Comparison of ENCODE assay signal across 8 cellular contexts in the genomic region with DNA sequence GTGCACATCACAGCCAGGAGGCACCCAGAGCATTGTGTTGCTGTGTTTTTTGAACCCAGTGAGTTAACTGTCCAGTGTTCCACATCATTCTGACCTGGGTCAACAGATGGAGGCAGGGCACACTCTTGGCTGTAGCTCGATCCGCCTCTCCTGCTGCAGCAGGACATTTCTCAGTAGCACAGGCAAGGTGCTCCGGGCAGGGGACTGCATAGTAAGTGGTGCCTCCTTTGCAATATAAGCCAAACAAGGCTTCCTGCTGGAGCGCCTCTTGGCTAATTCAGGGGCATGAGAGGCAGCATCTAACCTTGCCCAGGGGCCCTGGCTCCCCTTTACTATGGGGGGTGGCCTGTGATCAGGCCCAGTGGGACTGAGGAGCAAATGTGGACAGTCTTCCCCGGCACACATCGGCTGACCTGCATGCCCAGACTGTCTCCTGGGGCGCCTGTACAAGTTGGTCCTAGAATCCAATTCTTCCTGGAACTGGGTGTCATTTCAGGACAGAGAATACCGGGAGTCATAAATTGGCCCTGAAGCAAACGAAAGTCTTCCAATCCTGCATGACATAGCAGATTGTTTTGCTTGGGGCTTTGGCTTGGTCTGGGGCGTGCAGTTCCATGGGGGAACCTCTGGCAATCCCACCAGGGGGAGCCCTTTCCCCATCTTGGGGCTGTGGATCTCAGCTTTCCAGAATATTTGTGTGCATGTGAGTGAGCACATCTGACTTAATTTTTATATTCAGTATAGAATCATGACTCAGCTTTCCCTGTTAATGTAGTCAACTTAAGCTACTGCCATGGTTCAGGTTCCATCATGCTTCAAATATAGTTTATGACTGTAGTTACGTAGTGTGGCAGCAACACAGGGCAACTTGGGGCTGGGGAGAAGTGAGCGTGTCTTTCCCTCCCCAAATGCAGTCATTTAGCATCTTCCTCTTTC. TPM values are rescaled to one million over a fixed set of nuclear protein-coding genes. Genes with fewer than 3 reads are reported as not detected.
DNase-seq lines count a peak whose midpoint lies in the region; ATAC-seq and TF ChIP-seq lines count a peak whose summit lies in the region.

No MANE protein-coding gene starts in this region.

- H3K4me3 Mint-ChIP-seq in activated T-helper 17 cell treated with anti-CD3 and anti-CD28 coated beads, Interleukin-2, amount 50 U/mL, for 72 hours: peak overlapping the region; percentile 94
- peak overlapping the region; percentile 91 for H3K4me3 Mint-ChIP-seq in natural killer cell
- H3K4me3 Mint-ChIP-seq in stimulated activated effector memory CD8-positive, alpha-beta T cell treated with anti-CD3 and anti-CD28 coated beads, Interleukin-12 subunit alpha, Interleukin-12 subunit beta, amount 100 ng/mL, for 72 hours: peak overlapping the region; percentile 75

- H3K36me3 Mint-ChIP-seq in activated T-helper 17 cell treated with anti-CD3 and anti-CD28 coated beads, Interleukin-2, amount 50 U/mL, for 72 hours (ENCODE audit: low read depth): peaks cover 71% of the 10 kb centered on the region
- H3K36me3 Mint-ChIP-seq in natural killer cell: no peaks in the 10 kb centered on the region
- peaks cover 34% of the 10 kb centered on the region for H3K36me3 Mint-ChIP-seq in stimulated activated effector memory CD8-positive, alpha-beta T cell treated with anti-CD3 and anti-CD28 coated beads, Interleukin-12 subunit alpha, Interleukin-12 subunit beta, amount 100 ng/mL, for 72 hours

- DNase-seq in COLO829 (ENCODE audit: low spot score) (peak; percentile 90), HuH-7.5 (ENCODE audit: low spot score) (peak; percentile 48), RPMI8226 (peak; percentile 80), fibroblast of peridontal ligament (ENCODE audit: extremely low read depth) (peak; percentile 94), natural killer cell (peak; percentile 62)
- peak; percentile 66 to 84 for DNase-seq in stimulated activated effector memory CD8-positive, alpha-beta T cell treated with anti-CD3 and anti-CD28 coated beads, Interleukin-12 subunit alpha, Interleukin-12 subunit beta, amount 100 ng/mL, for 72 hours (ENCODE audit: low spot score in 2 of 2)

- H3K27me3 Mint-ChIP-seq in activated T-helper 17 cell treated with anti-CD3 and anti-CD28 coated beads, Interleukin-2, amount 50 U/mL, for 72 hours: no peaks in the 10 kb centered on the region
- H3K27me3 Mint-ChIP-seq in natural killer cell (ENCODE audit: low read depth in 2 of 2): peaks cover 0 to 20% of the 10 kb centered on the region in 2 donors

- peaks cover 33% of the 10 kb centered on the region for H3K4me1 Mint-ChIP-seq in activated T-helper 17 cell treated with anti-CD3 and anti-CD28 coated beads, Interleukin-2, amount 50 U/mL, for 72 hours
- peaks cover 6 to 50% of the 10 kb centered on the region in 2 donors for H3K4me1 Mint-ChIP-seq in natural killer cell
- H3K4me1 Mint-ChIP-seq in stimulated activated effector memory CD8-positive, alpha-beta T cell treated with anti-CD3 and anti-CD28 coated beads, Interleukin-12 subunit alpha, Interleukin-12 subunit beta, amount 100 ng/mL, for 72 hours: peaks cover 66% of the 10 kb centered on the region

- intact Hi-C loops in natural killer cell (cut with micrococcal nuclease): loop anchor here (1.0 to 2.0 kb wide), 3 partner anchors 49 to 259 kb away; no protein-coding TSS in a partner anchor

- no peaks in the 10 kb centered on the region for H3K9me3 Mint-ChIP-seq in activated T-helper 17 cell treated with anti-CD3 and anti-CD28 coated beads, Interleukin-2, amount 50 U/mL, for 72 hours
- no peaks in the 10 kb centered on the region for H3K9me3 Mint-ChIP-seq in natural killer cell
- no peaks in the 10 kb centered on the region for H3K9me3 Mint-ChIP-seq in stimulated activated effector memory CD8-positive, alpha-beta T cell treated with anti-CD3 and anti-CD28 coated beads, Interleukin-12 subunit alpha, Interleukin-12 subunit beta, amount 100 ng/mL, for 72 hours

- H3K27ac Mint-ChIP-seq in activated T-helper 17 cell treated with anti-CD3 and anti-CD28 coated beads, Interleukin-2, amount 50 U/mL, for 72 hours: peak overlapping the region; percentile 99
- H3K27ac Mint-ChIP-seq in natural killer cell: peak overlapping the region in 1 of 2 donors; percentile 79
- H3K27ac Mint-ChIP-seq in stimulated activated effector memory CD8-positive, alpha-beta T cell treated with anti-CD3 and anti-CD28 coated beads, Interleukin-12 subunit alpha, Interleukin-12 subunit beta, amount 100 ng/mL, for 72 hours: peak overlapping the region; percentile 97

- TF ChIP-seq CTCF in natural killer cell (IDR thresholded peaks at IDR 0.05): peak; percentile 90

- peak; percentile 68 for ATAC-seq in activated T-helper 17 cell treated with anti-CD3 and anti-CD28 coated beads, Interleukin-2, amount 50 U/mL, for 72 hours (replicated peaks)
- ATAC-seq in natural killer cell (peak; percentile 80 to 89 (median 84)), HG03342 (IDR thresholded peaks at IDR 0.05; ENCODE audit: unreplicated experiment) (no peak)
- peak; percentile 81 for ATAC-seq in stimulated activated effector memory CD8-positive, alpha-beta T cell treated with anti-CD3 and anti-CD28 coated beads, Interleukin-12 subunit alpha, Interleukin-12 subunit beta, amount 100 ng/mL, for 72 hours

RNA-seq across cellular contexts. Expression of a gene that starts 56.0 kb away (rescaled TPM):
- 10 to 100 TPM in 1 of 2 donors, 1 to 10 TPM in 1; 3.0 to 19.5 TPM for total RNA-seq in activated T-helper 17 cell treated with anti-CD3 and anti-CD28 coated beads, Interleukin-2, amount 50 U/mL, for 72 hours
- 1 to 10 TPM; 2.6 to 7.4 (median 5.2) TPM for total RNA-seq in natural killer cell
